Comparison of ENCODE assay signal across 10 cellular contexts in genomic region chr1:232012773-232013386, GRCh38.
DNase-seq lines count a peak whose midpoint lies in the region; ATAC-seq, FAIRE-seq and TF ChIP-seq lines count a peak whose summit lies in the region.
"Had no signal": no experiment of that assay in that cellular context is flagged by ENCODE, and none has a peak within 500 bp of the region (broad histone marks: within the 10 kb centered on the region; RNA-seq: fewer than 3 reads in every experiment).

No MANE protein-coding gene starts in this region.

- H3K27me3 ChIP-seq in H1 (replicated peaks in 1 of 4; ENCODE audit: control insufficient read depth in 3 of 4, extremely low read depth in 1 of 4, insufficient read depth in 3 of 4, low read length in 3 of 4) = no peaks in the 10 kb centered on the region

- no peaks in the 10 kb centered on the region for H3K36me3 ChIP-seq in H1 (ENCODE audit: control insufficient read depth in 2 of 4, insufficient read depth in 4 of 4, low read length in 3 of 4)

- no peak for ATAC-seq in HG03565 (IDR thresholded peaks at IDR 0.05; ENCODE audit: unreplicated experiment)
- no peak for ATAC-seq in GM19328 (IDR thresholded peaks at IDR 0.05; ENCODE audit: unreplicated experiment)
- ATAC-seq in HG03139 (IDR thresholded peaks at IDR 0.05; ENCODE audit: unreplicated experiment) = no peak

- POLR2A ChIA-PET in H1 (lab: Charles Lee; ENCODE audit: partially characterized antibody) = interaction anchor here (1.0 kb wide), 1 partner anchor 147 kb away, joined by 3 read pairs; no protein-coding TSS in a partner anchor

- H2BK15ac ChIP-seq in H1 (ENCODE audit: low read length) = 0 out of 2 replicates have a peak overlapping the region, but pooled peaks have one; percentile 24

- no peak overlapping the region for H4K91ac ChIP-seq in H1 (replicated peaks; ENCODE audit: insufficient read length, low read length)

- H3K9ac ChIP-seq in H1 (replicated peaks in 1 of 4; ENCODE audit: extremely low read depth in 1 of 4, low read depth in 3 of 4, low read length in 3 of 4) = no peak overlapping the region

- no peak for TF ChIP-seq POLR2A in H1 (IDR thresholded peaks at IDR 0.05; ENCODE audit: control extremely low read depth in 1 of 2, low read depth in 2 of 2, low read length in 2 of 2)

- H3K9me3 ChIP-seq in H1 (ENCODE audit: insufficient read depth in 2 of 2, low read depth in 1 of 2, low read length in 1 of 2) = no peaks in the 10 kb centered on the region

- H2AK5ac ChIP-seq in H1 (ENCODE audit: low read depth, low read length) = no peak overlapping the region; the same call in 1 of the 2 replicates

- no peak overlapping the region for H2AFZ ChIP-seq in H1 (ENCODE audit: low read length)

- H3K4ac ChIP-seq in H1 (replicated peaks; ENCODE audit: insufficient read length, low read depth, low read length) = no peak overlapping the region

- H3K18ac ChIP-seq in H1 (ENCODE audit: extremely low read depth, low read length) = no peak overlapping the region

- no peak for FAIRE-seq in H1 (lab: Jason Lieb, UNC)
- FAIRE-seq in D721Med (lab: Jason Lieb, UNC) = no peak

- H2BK5ac ChIP-seq in H1 (ENCODE audit: low read depth, low read length) = no peak overlapping the region

- no peaks in the 10 kb centered on the region for H3K79me2 ChIP-seq in H1 (ENCODE audit: control insufficient read depth in 1 of 2, insufficient read depth in 2 of 2, low read length in 2 of 2)

- no peak for TF ChIP-seq EP300 in H1 (IDR thresholded peaks at IDR 0.05; ENCODE audit: borderline replicate concordance in 1 of 2, low read depth in 2 of 2, low read length in 2 of 2)

- H3K4me2 ChIP-seq in H1 (ENCODE audit: insufficient read depth in 1 of 2, low read depth in 2 of 2, low read length in 2 of 2) = no peak overlapping the region

- H3K4me1 ChIP-seq in H1 (replicated peaks in 1 of 4; ENCODE audit: control insufficient read depth in 3 of 4, insufficient read depth in 4 of 4, low read length in 3 of 4) = peaks cover 0 to 11% (median 1%) of the 10 kb centered on the region in 4 experiments; a peak in 4 of 7 replicates

- peak; percentile 80 for DNase-seq in AG20443 (ENCODE audit: low spot score)
- peak; percentile 90 for DNase-seq in NCI-H2081 treated with DMSO at 0.1 percent for 48 hours (lab: John Stamatoyannopoulos, UW)
- DNase-seq in H1 (ENCODE audit: low read depth in 1 of 2, low spot score in 2 of 2) = no peak
- peak; percentile 72 for DNase-seq in mucosa of gallbladder (ENCODE audit: low spot score)
- no peak for DNase-seq in D721Med (ENCODE audit: insufficient read length, low spot score)
- DNase-seq: erythroblast, NCI-H187 treated with DMSO at 0.1 percent for 48 hours had no signal

- no peaks in the 10 kb centered on the region for H3K23me2 ChIP-seq in H1 (ENCODE audit: low read depth, low read length)

- H3K14ac ChIP-seq in H1 (ENCODE audit: insufficient read length) = no peak overlapping the region

- no peak overlapping the region for H4K8ac ChIP-seq in H1 (ENCODE audit: extremely low read depth, insufficient read depth, low read length)

- H3K79me1 ChIP-seq in H1 (ENCODE audit: low read depth, low read length) = no peaks in the 10 kb centered on the region

- no peak overlapping the region; the same call in 1 of the 2 replicates for H2BK20ac ChIP-seq in H1 (ENCODE audit: low read length)

- H4K5ac ChIP-seq in H1 (ENCODE audit: insufficient read length, low read depth, low read length) = no peak overlapping the region

- peak overlapping the region; percentile 2; the same call in 1 of the 2 replicates for H2BK12ac ChIP-seq in H1 (ENCODE audit: low read depth, low read length)

- no peak for TF ChIP-seq RAD21 in H1 (IDR thresholded peaks at IDR 0.05 in 1 of 2, conservative IDR thresholded peaks at IDR 0.05 in 1 of 2; ENCODE audit: low read depth in 2 of 2, low read length in 2 of 2)

- WGBS in H1 (ENCODE audit: extremely low coverage in 1 of 2, insufficient coverage in 1 of 2, insufficient read length in 1 of 2, insufficient replicate concordance in 2 of 2, low coverage in 1 of 2, low lambda C conversion rate in 2 of 2, missing lambda C conversion rate in 1 of 2), 2 experiments = 89% methylated on average over 10 of the region's 10 CpGs; no CpG with 5 or more reads in 1 of the 2 experiments

- no peak overlapping the region for H3K27ac ChIP-seq in H1 (ENCODE audit: low read depth, low read length)

- H4K20me1 ChIP-seq in H1 (replicated peaks in 1 of 2; ENCODE audit: control insufficient read depth in 1 of 2, insufficient read depth in 2 of 2, low read length in 2 of 2) = no peaks in the 10 kb centered on the region

- H2BK120ac ChIP-seq in H1 (replicated peaks; ENCODE audit: low read depth, low read length) = no peak overlapping the region

- TF ChIP-seq CTCF in H1 (IDR thresholded peaks at IDR 0.05; ENCODE audit: control extremely low read depth in 1 of 3, insufficient read depth in 1 of 3, low read depth in 1 of 3, low read length in 3 of 3) (no peak), D721Med (IDR thresholded peaks at IDR 0.05; ENCODE audit: insufficient read depth, missing control alignments) (no peak)

- H3K4me3 ChIP-seq in H1 (ENCODE audit: extremely low read depth in 1 of 4, insufficient read depth in 2 of 4, low read depth in 3 of 4, low read length in 4 of 4) = no peak overlapping the region

- no peak overlapping the region for H3K23ac ChIP-seq in H1 (ENCODE audit: insufficient read length)

- CTCF ChIA-PET in H1 (lab: Charles Lee; ENCODE audit: partially characterized antibody) = interaction anchor here (2.0 kb wide), 1 partner anchor 30 kb away, joined by 4 read pairs; no protein-coding TSS in a partner anchor

- H3K56ac ChIP-seq in H1 (replicated peaks; ENCODE audit: insufficient read length, low read depth, low read length) = no peak overlapping the region

TF ChIP-seq in H1, 55 proteins besides CTCF, POLR2A, EP300 and RAD21 (continues in another document):
- TF ChIP-seq USF2 (IDR thresholded peaks at IDR 0.05; ENCODE audit: low read length) (no peak), BACH1 (IDR thresholded peaks at IDR 0.05; ENCODE audit: low read length) (no peak), RFX5 (IDR thresholded peaks at IDR 0.05; ENCODE audit: borderline replicate concordance, low read depth, low read length) (no peak), MAX (IDR thresholded peaks at IDR 0.05) (no peak)

Comparison
In these comparisons a context has a peak if more than half of its experiments do, and no peak if none do; other contexts are left out.
1. DNase-seq: peak in AG20443 (single experiment), NCI-H2081 treated with DMSO at 0.1 percent for 48 hours (single experiment) and mucosa of gallbladder (single experiment); none in H1 (0 of 2) and D721Med (single experiment).